Comparison of ENCODE assay signal across 17 cellular contexts in genomic region chr10:12409171-12409570, GRCh38. TPM values are rescaled to one million over a fixed set of nuclear protein-coding genes. Genes with fewer than 3 reads are reported as not detected.
DNase-seq lines count a peak whose midpoint lies in the region; ATAC-seq and TF ChIP-seq lines count a peak whose summit lies in the region.
"Had no signal": no experiment of that assay in that cellular context is flagged by ENCODE, and none has a peak within 500 bp of the region (broad histone marks: within the 10 kb centered on the region; RNA-seq: fewer than 3 reads in every experiment).

No MANE protein-coding gene starts in this region.

- no peak overlapping the region for H3K4me3 ChIP-seq in spleen
- H3K4me3 ChIP-seq: A549 had no signal

- H3K36me3 ChIP-seq in KOPT-K1 (ENCODE audit: insufficient read depth, low read length) (no peaks in the 10 kb centered on the region), spleen (peaks cover 0 to 12% (median 0%) of the 10 kb centered on the region in 6 donors)

- TF ChIP-seq POLR2A in spleen (IDR thresholded peaks at IDR 0.05), result no peak

- H3K27me3 ChIP-seq in spleen (replicated peaks in 1 of 7), result no peaks in the 10 kb centered on the region

- TF ChIP-seq CTCF in spleen (IDR thresholded peaks at IDR 0.05 in 8 of 11, conservative IDR thresholded peaks at IDR 0.05 in 3 of 11), result no peak

- H3K9me3 ChIP-seq in KOPT-K1 (ENCODE audit: insufficient read depth, low read length, poor library complexity, severe bottlenecking) (no peaks in the 10 kb centered on the region), spleen (no peaks in the 10 kb centered on the region)
- H3K9me3 ChIP-seq: A549 had no signal

- intact Hi-C loops in spleen (cut with DNase I; ENCODE audit: low total_unique reads), result no loop called here

- WGBS in spleen, 5 donors, result 75 to 87% (median 80%) methylated on average over 11 of the region's 11 CpGs

- peaks cover 0 to 17% (median 2%) of the 10 kb centered on the region in 6 donors for H3K4me1 ChIP-seq in spleen

- ATAC-seq in HG02610 (IDR thresholded peaks at IDR 0.05; ENCODE audit: unreplicated experiment), result no peak
- ATAC-seq: A549, HepG2 had no signal

- H3K27ac ChIP-seq in KOPT-K1 (ENCODE audit: low read depth, low read length, poor library complexity, severe bottlenecking) (peak overlapping the region; percentile 60), spleen (no peak overlapping the region)
- H3K27ac ChIP-seq: 22Rv1, A549, C4-2B had no signal

- DNase-seq in activated CD8-positive, alpha-beta memory T cell treated with anti-CD3 and anti-CD28 coated beads, Interleukin-2, amount 50 U/mL, for 48 hours, result peak; percentile 42
- no peak for DNase-seq in activated CD8-positive, alpha-beta memory T cell treated with anti-CD3 and anti-CD28 coated beads for 24 hours
- DNase-seq in spleen, result peak; percentile 18
- no peak for DNase-seq in SKM-1 treated with dmso at 0.1 percent for 144 hours (lab: John Stamatoyannopoulos, UW; ENCODE audit: unreplicated experiment)
- DNase-seq in LoVo (ENCODE audit: low spot score), result no peak
- DNase-seq: AML-193; CD4-positive, alpha-beta memory T cell; DMS153; DMS79; GF-D8; H9 had no signal

RNA-seq across cellular contexts. Expression of gene CAMK1D, which starts 59.8 kb away (rescaled TPM):
- 10 to 100 TPM; 18.9 to 34.5 (median 28.3) TPM for total RNA-seq in spleen
- 1 to 10 TPM; 6.8 to 8.9 (median 7.4) TPM for polyA plus RNA-seq in spleen
- total RNA-seq: HepG2 had no signal

Comparison
In these comparisons a context has a peak if more than half of its experiments do, and no peak if none do; other contexts are left out.
1. DNase-seq: peak in activated CD8-positive, alpha-beta memory T cell treated with anti-CD3 and anti-CD28 coated beads, Interleukin-2, amount 50 U/mL, for 48 hours (single experiment) and spleen (single experiment); none in activated CD8-positive, alpha-beta memory T cell treated with anti-CD3 and anti-CD28 coated beads for 24 hours (single experiment), SKM-1 treated with dmso at 0.1 percent for 144 hours (single experiment) and LoVo (single experiment).